Comparison of ENCODE assay signal across 18 cellular contexts in genomic region chr6:7241160-7241559, GRCh38.
A peak's percentile ranks its signal among the peaks of the same experiment; 100 is the strongest.
DNase-seq lines count a peak whose midpoint lies in the region; ATAC-seq and TF ChIP-seq lines count a peak whose summit lies in the region.
"Had no signal": no experiment of that assay in that cellular context is flagged by ENCODE, and none has a peak within 500 bp of the region (broad histone marks: within the 10 kb centered on the region; RNA-seq: fewer than 3 reads in every experiment).

No MANE protein-coding gene starts in this region.

- H3K9ac ChIP-seq in endocrine pancreas (ENCODE audit: control insufficient read depth, insufficient read depth, low read length) = no peak overlapping the region

- no peaks in the 10 kb centered on the region for H3K9me3 Mint-ChIP-seq in nephron
- H3K9me3 Mint-ChIP-seq: natural killer cell had no signal

- peaks cover 18% of the 10 kb centered on the region for H3K36me3 Mint-ChIP-seq in nephron (ENCODE audit: low read depth)
- H3K36me3 Mint-ChIP-seq: natural killer cell had no signal

- DNase-seq in left ventricle myocardium inferior (no peak), left cardiac atrium (no peak), upper lobe of right lung (no peak), Kasumi-1 (lab: John Stamatoyannopoulos, UW) (no peak), cardiac septum (ENCODE audit: low spot score) (no peak), NCI-H524 (lab: John Stamatoyannopoulos, UW) (no peak)
- DNase-seq: dermis blood vessel endothelial cell; GF-D8; HCEC 1CT; hypothalamus; natural killer cell; NCI-H748 treated with DMSO at 0.1 percent for 48 hours; RPMI8226; stimulated activated CD4-positive, alpha-beta T cell treated with anti-CD3 and anti-CD28 coated beads, Interleukin-4, amount 100 ng/mL, for 24 hours; T-helper 1 cell; uterus had no signal

- H3K27ac ChIP-seq in left ventricle myocardium inferior (replicated peaks) (peak overlapping the region; percentile 70), upper lobe of right lung (peak overlapping the region; percentile 67)
- H3K27ac ChIP-seq: uterus had no signal

- H3K4me3 ChIP-seq in left ventricle myocardium inferior = no peak overlapping the region
- H3K4me3 ChIP-seq in endocrine pancreas (ENCODE audit: control insufficient read depth, insufficient read depth, low read length) = peak overlapping the region; percentile 62
- H3K4me3 ChIP-seq in upper lobe of right lung = no peak overlapping the region
- H3K4me3 ChIP-seq: uterus had no signal

- H3K36me3 ChIP-seq in left ventricle myocardium inferior (peaks cover 15% of the 10 kb centered on the region), endocrine pancreas (ENCODE audit: control insufficient read depth, insufficient read depth, low read length) (no peaks in the 10 kb centered on the region), upper lobe of right lung (peaks cover 34% of the 10 kb centered on the region)
- H3K36me3 ChIP-seq: uterus had no signal

- H3K4me3 Mint-ChIP-seq in nephron = no peak overlapping the region
- H3K4me3 Mint-ChIP-seq: natural killer cell had no signal

- H3K4me1 ChIP-seq in left ventricle myocardium inferior (peaks cover 55% of the 10 kb centered on the region), endocrine pancreas (ENCODE audit: control insufficient read depth, insufficient read depth, low read length) (peaks cover 9% of the 10 kb centered on the region), upper lobe of right lung (peaks cover 27% of the 10 kb centered on the region)
- H3K4me1 ChIP-seq: uterus had no signal

- H3K4me1 Mint-ChIP-seq in nephron = peaks cover 45% of the 10 kb centered on the region

- intact Hi-C loops in left ventricle myocardium inferior (cut with micrococcal nuclease) = no loop called here
- intact Hi-C loops in left cardiac atrium (cut with DNase I) = loop anchor here (5.0 to 10.0 kb wide), 2 partner anchors 514 to 526 kb away; no protein-coding TSS in a partner anchor
- intact Hi-C loops in upper lobe of right lung (cut with DNase I) = loop anchor here (10.0 kb wide), 1 partner anchor 516 kb away; no protein-coding TSS in a partner anchor
- intact Hi-C loops in cardiac septum (cut with DNase I) = loop anchor here (5.0 kb wide), 2 partner anchors 564 to 684 kb away; no protein-coding TSS in a partner anchor

- no peaks in the 10 kb centered on the region for H3K27me3 Mint-ChIP-seq in nephron (ENCODE audit: low read depth)

- peak overlapping the region; percentile 81 to 93 (median 84) for H3K27ac Mint-ChIP-seq in nephron

- TF ChIP-seq CTCF in left ventricle myocardium inferior (IDR thresholded peaks at IDR 0.05; ENCODE audit: borderline replicate concordance) = no peak
- no peak for TF ChIP-seq CTCF in nephron (IDR thresholded peaks at IDR 0.05; ENCODE audit: unreplicated experiment in 3 of 3)
- no peak for TF ChIP-seq CTCF in upper lobe of right lung (IDR thresholded peaks at IDR 0.05)

- no peaks in the 10 kb centered on the region for H3K9me3 ChIP-seq in left ventricle myocardium inferior (replicated peaks)
- H3K9me3 ChIP-seq in endocrine pancreas (ENCODE audit: control insufficient read depth, low read length) = no peaks in the 10 kb centered on the region
- no peaks in the 10 kb centered on the region for H3K9me3 ChIP-seq in upper lobe of right lung
- H3K9me3 ChIP-seq: uterus had no signal

- no peak for ATAC-seq in left cardiac atrium
- no peak for ATAC-seq in upper lobe of right lung
- ATAC-seq: natural killer cell had no signal

- H3K27me3 ChIP-seq in left ventricle myocardium inferior (ENCODE audit: low read depth) = no peaks in the 10 kb centered on the region
- H3K27me3 ChIP-seq in endocrine pancreas (ENCODE audit: control insufficient read depth, insufficient read depth, low read length) = no peaks in the 10 kb centered on the region
- H3K27me3 ChIP-seq in upper lobe of right lung = no peaks in the 10 kb centered on the region
- H3K27me3 ChIP-seq: uterus had no signal
